Comparison of ENCODE assay signal across 9 cellular contexts in the genomic region with DNA sequence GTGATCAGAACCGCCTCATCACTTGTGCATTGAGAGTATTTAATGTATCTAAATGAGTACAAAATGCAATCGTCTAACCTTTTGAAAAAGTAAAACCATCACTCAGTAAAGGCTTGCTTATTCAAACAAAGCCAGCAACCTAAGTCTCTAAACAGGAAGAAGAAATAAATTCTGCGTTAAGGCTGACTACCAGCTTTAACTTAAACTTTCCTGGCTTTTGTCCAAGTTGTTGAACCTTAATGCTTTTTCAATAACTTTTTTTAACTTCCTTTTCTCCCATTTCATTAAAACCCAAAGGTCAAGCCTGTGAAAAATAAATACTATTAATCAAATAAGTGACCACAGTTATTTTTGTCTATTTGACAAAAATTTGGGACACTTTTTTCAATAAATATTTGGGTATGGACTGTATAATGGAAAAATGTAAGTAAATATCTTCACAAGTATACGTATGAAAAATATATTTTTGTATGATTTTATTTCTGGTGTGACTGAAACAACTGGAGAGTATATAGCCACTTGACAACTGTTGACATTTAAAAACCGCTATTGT. TPM values are rescaled to one million over a fixed set of nuclear protein-coding genes. Genes with fewer than 3 reads are reported as not detected.
A peak's percentile ranks its signal among the peaks of the same experiment; 100 is the strongest.
DNase-seq lines count a peak whose midpoint lies in the region; ATAC-seq and TF ChIP-seq lines count a peak whose summit lies in the region.
"Had no signal": no experiment of that assay in that cellular context is flagged by ENCODE, and none has a peak within 500 bp of the region (broad histone marks: within the 10 kb centered on the region; RNA-seq: fewer than 3 reads in every experiment).

No MANE protein-coding gene starts in this region.

- POLR2A ChIA-PET in MCF 10A (lab: Yijun Ruan, JAX), result interaction anchor here (0.7 to 5.5 kb wide), 7 partner anchors 10 to 385 kb away, joined by 3 to 98 read pairs (median 7); a partner anchor contains a TSS
- POLR2A ChIA-PET in WTC11 (lab: Charles Lee), result interaction anchor here (0.7 kb wide), 1 partner anchor 105 kb away, joined by 4 read pairs; no protein-coding TSS in a partner anchor

- H4K20me1 ChIP-seq in mammary epithelial cell (ENCODE audit: insufficient read depth, low read length), result no peaks in the 10 kb centered on the region

- no peak overlapping the region for H3K27ac ChIP-seq in mammary epithelial cell (ENCODE audit: insufficient read depth, low read depth, low read length)
- H3K27ac ChIP-seq in substantia nigra (ENCODE audit: low read depth, low read length, poor library complexity, severe bottlenecking), result peak overlapping the region; percentile 17

- BruUV-seq in MCF 10A (replicated peaks; lab: Mats Ljungman, UMichigan) (no TSS peak), mammary epithelial cell (replicated peaks; lab: Mats Ljungman, UMichigan) (no TSS peak)

- in situ Hi-C loops in mammary epithelial cell (cut with MboI; ENCODE audit: low sequenced_read_pairs in 2 of 2), result no loop called here

- no peaks in the 10 kb centered on the region for H3K27me3 ChIP-seq in mammary epithelial cell (ENCODE audit: insufficient read depth, low read length)

- H3K4me1 ChIP-seq in mammary epithelial cell (ENCODE audit: insufficient read depth, low read length), result peaks cover 4% of the 10 kb centered on the region

- ATAC-seq in WTC11 (no peak), HG02938 (IDR thresholded peaks at IDR 0.05; ENCODE audit: unreplicated experiment) (no peak)

- H3K79me2 ChIP-seq in mammary epithelial cell (ENCODE audit: insufficient read depth, low read length), result peaks cover 3% of the 10 kb centered on the region

- H3K36me3 Mint-ChIP-seq in MCF 10A (ENCODE audit: insufficient read depth, unreplicated experiment) (peaks cover 22% of the 10 kb centered on the region), WTC11 (no peaks in the 10 kb centered on the region), immature natural killer cell (no peaks in the 10 kb centered on the region)

- no peaks in the 10 kb centered on the region for H3K9me3 ChIP-seq in mammary epithelial cell (replicated peaks; ENCODE audit: insufficient read depth, low read length)

- H2AFZ ChIP-seq in mammary epithelial cell (ENCODE audit: low read depth, low read length), result no peak overlapping the region

- no peaks in the 10 kb centered on the region for H3K36me3 ChIP-seq in mammary epithelial cell (ENCODE audit: insufficient read depth, low read length)

- dilution Hi-C loops in mammary epithelial cell (cut with HindIII; ENCODE audit: low sequenced_read_pairs), result no loop called here

- no peak overlapping the region for H3K9ac ChIP-seq in mammary epithelial cell (ENCODE audit: insufficient read depth, low read length)

- no peak overlapping the region for H3K4me2 ChIP-seq in mammary epithelial cell (ENCODE audit: insufficient read depth, low read depth, low read length)

- H3K27me3 Mint-ChIP-seq in MCF 10A (ENCODE audit: insufficient read depth, unreplicated experiment) (no peaks in the 10 kb centered on the region), WTC11 (ENCODE audit: low read depth) (no peaks in the 10 kb centered on the region; the same call in 1 of the 2 replicates), immature natural killer cell (ENCODE audit: low read depth in 3 of 3) (peaks cover 11 to 19% (median 16%) of the 10 kb centered on the region in 3 donors)

- CTCF ChIA-PET in MCF 10A (lab: Yijun Ruan, JAX) (interaction anchor here (0.8 to 1.8 kb wide), 2 partner anchors 16 to 135 kb away, joined by 3 to 7 read pairs; no protein-coding TSS in a partner anchor), mammary epithelial cell (lab: Charles Lee; ENCODE audit: low non-redundant PET) (no interaction called here), WTC11 (lab: Charles Lee) (interaction anchor here (0.9 kb wide), 1 partner anchor 158 kb away, joined by 3 read pairs; no protein-coding TSS in a partner anchor)

- H3K4me3 ChIP-seq in mammary epithelial cell (replicated peaks in 1 of 3; ENCODE audit: insufficient read depth in 1 of 3, low read depth in 2 of 3, low read length in 3 of 3), result no peak overlapping the region

- TF ChIP-seq CTCF in MCF 10A (IDR thresholded peaks at IDR 0.05; ENCODE audit: unreplicated experiment) (no peak), mammary epithelial cell (conservative IDR thresholded peaks at IDR 0.05 in 1 of 2, IDR thresholded peaks at IDR 0.05 in 1 of 2; ENCODE audit: extremely low read depth in 1 of 2, insufficient read depth in 1 of 2, low read depth in 1 of 2, low read length in 2 of 2) (no peak), WTC11 (IDR thresholded peaks at IDR 0.05) (no peak)

- H3K9me3 Mint-ChIP-seq in MCF 10A (ENCODE audit: unreplicated experiment) (no peaks in the 10 kb centered on the region), WTC11 (no peaks in the 10 kb centered on the region), immature natural killer cell (no peaks in the 10 kb centered on the region)

- WGBS in mammary epithelial cell (ENCODE audit: low coverage, missing lambda C conversion rate), result 59% methylated on average over 5 of the region's 5 CpGs

- H3K27ac Mint-ChIP-seq in MCF 10A (ENCODE audit: low read depth, unreplicated experiment) (no peak overlapping the region), WTC11 (no peak overlapping the region), immature natural killer cell (peak overlapping the region in 5 of 6 donors; percentile 75 to 97 (median 94))

- H3K4me3 Mint-ChIP-seq in MCF 10A (ENCODE audit: unreplicated experiment) (peak overlapping the region; percentile 86), WTC11 (peak overlapping the region; percentile 84), immature natural killer cell (peak overlapping the region in 4 of 5 donors; percentile 38 to 95 (median 94))

- no peak for DNase-seq in MCF 10A (ENCODE audit: unreplicated experiment)
- DNase-seq in mammary epithelial cell, result no peak
- DNase-seq in WTC11 (ENCODE audit: low spot score), result no peak
- DNase-seq in immature natural killer cell, result no peak
- DNase-seq in substantia nigra (lab: John Stamatoyannopoulos, UW), result no peak
- no peak for DNase-seq in germinal center (ENCODE audit: low spot score)
- DNase-seq in OCI-M1 (lab: John Stamatoyannopoulos, UW), result no peak
- DNase-seq: MM.1S had no signal

- intact Hi-C loops in MCF 10A (cut with micrococcal nuclease), result loop anchor here (10.0 kb wide), 2 partner anchors 127 to 153 kb away; no protein-coding TSS in a partner anchor
- intact Hi-C loops in mammary epithelial cell (cut with micrococcal nuclease), result loop anchor here (5.0 kb wide), 3 partner anchors 129 to 171 kb away; no protein-coding TSS in a partner anchor

- no peaks in the 10 kb centered on the region for H3K4me1 Mint-ChIP-seq in MCF 10A (ENCODE audit: insufficient read depth, unreplicated experiment)
- H3K4me1 Mint-ChIP-seq in WTC11, result peaks cover 18% of the 10 kb centered on the region
- peaks cover 48 to 72% of the 10 kb centered on the region in 2 donors for H3K4me1 Mint-ChIP-seq in immature natural killer cell

TF ChIP-seq in WTC11, 78 proteins besides CTCF, POLR2A, EP300 and RAD21 (continues in another document):
- TF ChIP-seq, protein P1, sequence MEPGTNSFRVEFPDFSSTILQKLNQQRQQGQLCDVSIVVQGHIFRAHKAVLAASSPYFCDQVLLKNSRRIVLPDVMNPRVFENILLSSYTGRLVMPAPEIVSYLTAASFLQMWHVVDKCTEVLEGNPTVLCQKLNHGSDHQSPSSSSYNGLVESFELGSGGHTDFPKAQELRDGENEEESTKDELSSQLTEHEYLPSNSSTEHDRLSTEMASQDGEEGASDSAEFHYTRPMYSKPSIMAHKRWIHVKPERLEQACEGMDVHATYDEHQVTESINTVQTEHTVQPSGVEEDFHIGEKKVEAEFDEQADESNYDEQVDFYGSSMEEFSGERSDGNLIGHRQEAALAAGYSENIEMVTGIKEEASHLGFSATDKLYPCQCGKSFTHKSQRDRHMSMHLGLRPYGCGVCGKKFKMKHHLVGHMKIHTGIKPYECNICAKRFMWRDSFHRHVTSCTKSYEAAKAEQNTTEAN (CRISPR knock-in tag; IDR thresholded peaks at IDR 0.05), result no peak
- TF ChIP-seq, protein P2, sequence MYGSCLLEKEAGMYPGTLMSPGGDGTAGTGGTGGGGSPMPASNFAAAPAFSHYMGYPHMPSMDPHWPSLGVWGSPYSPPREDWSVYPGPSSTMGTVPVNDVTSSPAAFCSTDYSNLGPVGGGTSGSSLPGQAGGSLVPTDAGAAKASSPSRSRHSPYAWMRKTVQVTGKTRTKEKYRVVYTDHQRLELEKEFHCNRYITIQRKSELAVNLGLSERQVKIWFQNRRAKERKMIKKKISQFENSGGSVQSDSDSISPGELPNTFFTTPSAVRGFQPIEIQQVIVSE (CRISPR knock-in tag; IDR thresholded peaks at IDR 0.05; ENCODE audit: borderline replicate concordance), result no peak
- TF ChIP-seq NR1H2 (CRISPR knock-in tag; IDR thresholded peaks at IDR 0.05) (no peak), ZNF219 (CRISPR knock-in tag; IDR thresholded peaks at IDR 0.05; ENCODE audit: borderline replicate concordance) (no peak), ZNF232 (CRISPR knock-in tag; IDR thresholded peaks at IDR 0.05) (no peak)
- TF ChIP-seq, protein P3, sequence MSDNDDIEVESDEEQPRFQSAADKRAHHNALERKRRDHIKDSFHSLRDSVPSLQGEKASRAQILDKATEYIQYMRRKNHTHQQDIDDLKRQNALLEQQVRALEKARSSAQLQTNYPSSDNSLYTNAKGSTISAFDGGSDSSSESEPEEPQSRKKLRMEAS (CRISPR knock-in tag; IDR thresholded peaks at IDR 0.05), result no peak
- TF ChIP-seq, protein P4, sequence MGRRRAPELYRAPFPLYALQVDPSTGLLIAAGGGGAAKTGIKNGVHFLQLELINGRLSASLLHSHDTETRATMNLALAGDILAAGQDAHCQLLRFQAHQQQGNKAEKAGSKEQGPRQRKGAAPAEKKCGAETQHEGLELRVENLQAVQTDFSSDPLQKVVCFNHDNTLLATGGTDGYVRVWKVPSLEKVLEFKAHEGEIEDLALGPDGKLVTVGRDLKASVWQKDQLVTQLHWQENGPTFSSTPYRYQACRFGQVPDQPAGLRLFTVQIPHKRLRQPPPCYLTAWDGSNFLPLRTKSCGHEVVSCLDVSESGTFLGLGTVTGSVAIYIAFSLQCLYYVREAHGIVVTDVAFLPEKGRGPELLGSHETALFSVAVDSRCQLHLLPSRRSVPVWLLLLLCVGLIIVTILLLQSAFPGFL (CRISPR knock-in tag; IDR thresholded peaks at IDR 0.05; ENCODE audit: borderline replicate concordance), result no peak

RNA-seq across cellular contexts. Expression of a gene that starts 2.7 kb away (rescaled TPM):
- total RNA-seq in MCF 10A (2022), result 13.0 and 17.3 TPM in 2 replicates
- total RNA-seq in mammary epithelial cell, result 100 to 1,000 TPM in 1 of 2 donors, 10 to 100 TPM in 1; 10.2 to 100 TPM
- 2.9 TPM for polyA plus RNA-seq in mammary epithelial cell
- 12.6 TPM for polyA minus RNA-seq in mammary epithelial cell
- 33.1 to 35.3 TPM (median 33.9 TPM) in 3 replicates for total RNA-seq in WTC11 (2021)
- polyA plus RNA-seq in immature natural killer cell, result 10 to 100 TPM; 33.4 to 52.5 (median 49.8) TPM

RNA-seq across cellular contexts. Expression of a gene that starts 59.4 kb away (rescaled TPM):
- total RNA-seq in MCF 10A (2022), result 24.7 and 29.4 TPM in 2 replicates
- 10 to 100 TPM; 33.5 to 45.0 TPM for total RNA-seq in mammary epithelial cell
- 29.4 TPM for polyA plus RNA-seq in mammary epithelial cell
- polyA minus RNA-seq in mammary epithelial cell, result 69.7 TPM
- 42.5 to 52.7 TPM (median 49.3 TPM) in 3 replicates for total RNA-seq in WTC11 (2021)
- polyA plus RNA-seq in immature natural killer cell, result 1 to 10 TPM; 2.1 to 6.3 (median 2.4) TPM

Comparison
In these comparisons a context has a peak if more than half of its experiments do, and no peak if none do; other contexts are left out.
1. H3K27ac Mint-ChIP-seq: peak in immature natural killer cell (5 of 6); none in MCF 10A (single experiment) and WTC11 (single experiment).
2. Peak in every context shown above with its lines, with median percentiles within 50 percentile points of each other: H3K4me3 Mint-ChIP-seq.